Comparison of ENCODE assay signal across 9 cellular contexts in the genomic region with DNA sequence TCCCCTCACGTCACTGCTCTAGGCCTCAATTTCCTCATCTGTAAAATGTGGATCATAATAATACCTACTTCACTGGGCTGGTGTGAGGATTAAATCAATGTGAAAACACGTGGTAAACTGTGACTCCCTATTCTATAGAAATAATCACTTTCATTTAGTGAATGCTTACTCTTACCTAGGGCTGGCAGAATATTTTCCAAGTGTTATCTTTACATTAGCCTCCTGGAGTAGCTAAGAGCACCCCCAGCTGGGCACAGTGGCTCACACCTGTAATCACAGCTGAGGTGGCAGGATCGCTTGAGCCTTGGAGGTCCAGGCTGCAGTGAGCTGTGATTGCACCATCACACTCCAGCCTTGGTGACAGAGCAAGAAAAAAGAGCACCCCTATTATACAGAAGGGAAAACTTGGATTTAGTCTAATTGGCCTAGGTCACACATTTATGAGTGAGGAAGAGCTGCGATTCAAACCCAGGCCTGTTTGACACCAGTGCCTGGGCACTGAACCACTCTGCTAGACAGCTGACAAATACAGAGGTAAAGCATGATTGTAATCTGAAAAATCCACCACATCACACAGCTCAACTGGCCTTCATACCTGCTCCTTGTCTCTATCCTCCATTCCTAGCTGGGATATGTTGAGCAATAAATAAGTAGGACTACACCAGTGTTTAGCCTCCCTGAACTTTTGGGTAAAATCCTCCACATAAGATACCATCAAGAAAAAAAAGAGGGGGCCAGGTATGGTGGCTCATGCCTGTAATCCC. TPM values are rescaled to one million over a fixed set of nuclear protein-coding genes. Genes with fewer than 3 reads are reported as not detected.
A peak's percentile ranks its signal among the peaks of the same experiment; 100 is the strongest.
DNase-seq lines count a peak whose midpoint lies in the region; ATAC-seq, FAIRE-seq and TF ChIP-seq lines count a peak whose summit lies in the region.
"Had no signal": no experiment of that assay in that cellular context is flagged by ENCODE, and none has a peak within 500 bp of the region (broad histone marks: within the 10 kb centered on the region; RNA-seq: fewer than 3 reads in every experiment).

No MANE protein-coding gene starts in this region.

- DNase-seq in A549 (ENCODE audit: low read depth in 1 of 2, low spot score in 1 of 2) (peak in 1 of 2 experiments; percentile 36), HFFc6 (no peak), fibroblast of the aortic adventitia (ENCODE audit: low read depth) (no peak), NCI-H446 treated with DMSO at 0.1 percent for 48 hours (lab: John Stamatoyannopoulos, UW) (no peak)
- DNase-seq in activated CD4-positive, alpha-beta T cell treated with anti-CD3 and anti-CD28 coated beads, Interleukin-2, amount 10 ng/mL, durations not matched to agents 7 days and 5 days, result peak; percentile 41
- DNase-seq in stimulated activated CD4-positive, alpha-beta T cell treated with anti-CD3 and anti-CD28 coated beads, Interleukin-15, amount 100 ng/mL, for 24 hours, result peak; percentile 41

- H3K27ac ChIP-seq in A549, result peak overlapping the region in 1 of 2 experiments; percentile 15; a peak in 1 of 6 replicates

- ATAC-seq in A549 (0 out of 6 replicates have a peak, but pooled peaks of 1 of the 2 experiments have one; percentile 21), HG03469 (IDR thresholded peaks at IDR 0.05; ENCODE audit: unreplicated experiment) (no peak), HG02623 (IDR thresholded peaks at IDR 0.05; ENCODE audit: unreplicated experiment) (no peak)

- FAIRE-seq in A549 (lab: Jason Lieb, UNC), result no peak
- FAIRE-seq: colon had no signal

- TF ChIP-seq EP300 in A549 (IDR thresholded peaks at IDR 0.05), result no peak

- H3K9me3 ChIP-seq in A549, result peaks cover 6% of the 10 kb centered on the region; the same call in 1 of the 3 replicates

- peak overlapping the region; percentile 83 for H3K4me3 ChIP-seq in A549
- H3K4me3 ChIP-seq in fibroblast of the aortic adventitia (ENCODE audit: low read depth, low read length), result no peak overlapping the region

- H3K4me1 ChIP-seq in A549, result peaks cover 5% of the 10 kb centered on the region; the same call in 2 of the 3 replicates

- no peaks in the 10 kb centered on the region for H3K36me3 Mint-ChIP-seq in HFFc6 (ENCODE audit: low read depth)
- no peaks in the 10 kb centered on the region for H3K36me3 Mint-ChIP-seq in activated CD4-positive, alpha-beta T cell treated with anti-CD3 and anti-CD28 coated beads, Interleukin-2, amount 10 ng/mL, durations not matched to agents 7 days and 5 days (ENCODE audit: low read depth)

- WGBS in A549 (ENCODE audit: missing lambda C conversion rate), result 64% methylated on average over 4 of the region's 4 CpGs

- H3K27ac Mint-ChIP-seq in HFFc6, result peak overlapping the region; percentile 17; the same call in 1 of the 2 replicates
- peak overlapping the region; percentile 95 for H3K27ac Mint-ChIP-seq in activated CD4-positive, alpha-beta T cell treated with anti-CD3 and anti-CD28 coated beads, Interleukin-2, amount 10 ng/mL, durations not matched to agents 7 days and 5 days

- peak overlapping the region; percentile 88 for H3K4me3 Mint-ChIP-seq in HFFc6
- peak overlapping the region; percentile 86 for H3K4me3 Mint-ChIP-seq in activated CD4-positive, alpha-beta T cell treated with anti-CD3 and anti-CD28 coated beads, Interleukin-2, amount 10 ng/mL, durations not matched to agents 7 days and 5 days

- CTCF ChIA-PET in A549 (lab: Yijun Ruan, JAX), result interaction anchor here (0.7 to 2.7 kb wide), 9 partner anchors 9 to 685 kb away, joined by 3 to 11 read pairs (median 3); no protein-coding TSS in a partner anchor
- CTCF ChIA-PET in activated CD4-positive, alpha-beta T cell treated with anti-CD3 and anti-CD28 coated beads, Interleukin-2, amount 10 ng/mL, durations not matched to agents 7 days and 5 days (lab: Charles Lee), result interaction anchor here (0.6 to 3.3 kb wide), 5 partner anchors 10 to 223 kb away, joined by 3 to 10 read pairs (median 3); a partner anchor contains a TSS

- H3K27me3 Mint-ChIP-seq in HFFc6 (ENCODE audit: insufficient read depth), result peaks cover 2% of the 10 kb centered on the region; the same call in 1 of the 2 replicates
- H3K27me3 Mint-ChIP-seq in activated CD4-positive, alpha-beta T cell treated with anti-CD3 and anti-CD28 coated beads, Interleukin-2, amount 10 ng/mL, durations not matched to agents 7 days and 5 days, result peaks cover 9% of the 10 kb centered on the region

- H3K4me2 ChIP-seq in A549, result peak overlapping the region; percentile 78

- peaks cover 21% of the 10 kb centered on the region for H3K4me1 Mint-ChIP-seq in HFFc6 (ENCODE audit: low read depth)
- H3K4me1 Mint-ChIP-seq in activated CD4-positive, alpha-beta T cell treated with anti-CD3 and anti-CD28 coated beads, Interleukin-2, amount 10 ng/mL, durations not matched to agents 7 days and 5 days, result peaks cover 29% of the 10 kb centered on the region

- peaks cover 5% of the 10 kb centered on the region; the same call in 1 of the 2 replicates for H3K9me3 Mint-ChIP-seq in HFFc6
- peaks cover 2% of the 10 kb centered on the region for H3K9me3 Mint-ChIP-seq in activated CD4-positive, alpha-beta T cell treated with anti-CD3 and anti-CD28 coated beads, Interleukin-2, amount 10 ng/mL, durations not matched to agents 7 days and 5 days

- peak; percentile 43; the same call in 2 of the 3 replicates for TF ChIP-seq CTCF in A549 (IDR thresholded peaks at IDR 0.05)
- peak; percentile 54 for TF ChIP-seq CTCF in HFFc6 (IDR thresholded peaks at IDR 0.05)
- TF ChIP-seq CTCF in fibroblast of the aortic adventitia (IDR thresholded peaks at IDR 0.05; ENCODE audit: insufficient read depth, low read length), result peak; percentile 24

- peak; percentile 37 to 48; a peak in 3 of 5 replicates for TF ChIP-seq RAD21 in A549 (conservative IDR thresholded peaks at IDR 0.05 in 1 of 2, IDR thresholded peaks at IDR 0.05 in 1 of 2)

- POLR2A ChIA-PET in A549 (lab: Yijun Ruan, JAX), result interaction anchor here (0.7 to 1.9 kb wide), 3 partner anchors 43 to 45 kb away, joined by 4 to 10 read pairs (median 6); a partner anchor contains a TSS
- POLR2A ChIA-PET in activated CD4-positive, alpha-beta T cell treated with anti-CD3 and anti-CD28 coated beads, Interleukin-2, amount 10 ng/mL, durations not matched to agents 7 days and 5 days (lab: Charles Lee), result interaction anchor here (0.6 kb wide), 2 partner anchors 18 to 193 kb away, joined by 3 read pairs; no protein-coding TSS in a partner anchor

- TF ChIP-seq POLR2A in A549 (IDR thresholded peaks at IDR 0.05; ENCODE audit: low read length), result no peak

TF ChIP-seq in A549, 52 proteins besides CTCF, POLR2A, EP300 and RAD21 (continues in another document):
- no peak for TF ChIP-seq KDM1A (IDR thresholded peaks at IDR 0.05; ENCODE audit: low read depth)
- peak; percentile 20; the same call in 1 of the 3 replicates for TF ChIP-seq SMC3 (IDR thresholded peaks at IDR 0.05)
- 0 out of 4 replicates have a peak, but pooled peaks of 1 of the 2 experiments have one; percentile 6 for TF ChIP-seq CEBPB (IDR thresholded peaks at IDR 0.05)
- TF ChIP-seq, protein P1, sequence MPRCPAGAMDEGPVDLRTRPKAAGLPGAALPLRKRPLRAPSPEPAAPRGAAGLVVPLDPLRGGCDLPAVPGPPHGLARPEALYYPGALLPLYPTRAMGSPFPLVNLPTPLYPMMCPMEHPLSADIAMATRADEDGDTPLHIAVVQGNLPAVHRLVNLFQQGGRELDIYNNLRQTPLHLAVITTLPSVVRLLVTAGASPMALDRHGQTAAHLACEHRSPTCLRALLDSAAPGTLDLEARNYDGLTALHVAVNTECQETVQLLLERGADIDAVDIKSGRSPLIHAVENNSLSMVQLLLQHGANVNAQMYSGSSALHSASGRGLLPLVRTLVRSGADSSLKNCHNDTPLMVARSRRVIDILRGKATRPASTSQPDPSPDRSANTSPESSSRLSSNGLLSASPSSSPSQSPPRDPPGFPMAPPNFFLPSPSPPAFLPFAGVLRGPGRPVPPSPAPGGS (IDR thresholded peaks at IDR 0.05), result no peak
- no peak for TF ChIP-seq GATA3 (IDR thresholded peaks at IDR 0.05; ENCODE audit: borderline replicate concordance)

RNA-seq across cellular contexts. Expression of a gene that starts 1.4 kb away (rescaled TPM):
- 5.6 and 6.5 TPM in 2 replicates for polyA plus RNA-seq in A549 (2011; rRNA removed)
- polyA plus RNA-seq in A549 (2012; cell fraction: cytosol; rRNA removed), result 7.5 and 10.5 TPM in 2 replicates
- 6.7 and 7.2 TPM in 2 replicates for polyA plus RNA-seq in A549 (2012; cell fraction: nucleus; rRNA removed)
- 5.5 to 6.6 TPM (median 6.4 TPM) in 3 replicates for polyA plus RNA-seq in A549 (2017; fragmentation: RNase III; extraction: RNeasy Plus Mini Kit Qiagen cat#74134 plus additional on column Dnase treatment)
- 6.0 and 8.3 TPM in 2 replicates for polyA minus RNA-seq in A549 (2011; rRNA and poly(A)+ RNA removed)
- 10 to 100 TPM; 13.9 to 22.2 (median 20.9) TPM for total RNA-seq in HFFc6 (2021; fragmentation: NEBNext Ultra II Directional; extraction: Animal tissue kit (Norgen Biotek cat#: 25700))
- 1 to 10 TPM; 7.8 to 9.5 TPM for total RNA-seq in activated CD4-positive, alpha-beta T cell treated with anti-CD3 and anti-CD28 coated beads, Interleukin-2, amount 10 ng/mL, durations not matched to agents 7 days and 5 days
- 25.7 and 28.6 TPM in 2 replicates for total RNA-seq in fibroblast of the aortic adventitia (ENCODE audit: low replicate concordance)

RNA-seq across cellular contexts. Expression of a gene that starts 43.7 kb away (rescaled TPM):
- 39.7 and 42.5 TPM in 2 replicates for polyA plus RNA-seq in A549 (2011; rRNA removed)
- polyA plus RNA-seq in A549 (2012; cell fraction: cytosol; rRNA removed), result 33.1 and 33.7 TPM in 2 replicates
- polyA plus RNA-seq in A549 (2012; cell fraction: nucleus; rRNA removed), result 42.4 and 59.1 TPM in 2 replicates
- polyA plus RNA-seq in A549 (2017; fragmentation: RNase III; extraction: RNeasy Plus Mini Kit Qiagen cat#74134 plus additional on column Dnase treatment), result 39.6 to 40.4 TPM (median 40.3 TPM) in 3 replicates
- polyA minus RNA-seq in A549 (2011; rRNA and poly(A)+ RNA removed), result 38.7 and 41.2 TPM in 2 replicates
- total RNA-seq in HFFc6 (2021; fragmentation: NEBNext Ultra II Directional; extraction: Animal tissue kit (Norgen Biotek cat#: 25700)), result 10 to 100 TPM; 22.8 to 28.4 (median 25.0) TPM
- 10 to 100 TPM; 27.2 to 33.1 TPM for total RNA-seq in activated CD4-positive, alpha-beta T cell treated with anti-CD3 and anti-CD28 coated beads, Interleukin-2, amount 10 ng/mL, durations not matched to agents 7 days and 5 days
- 14.8 and 17.7 TPM in 2 replicates for total RNA-seq in fibroblast of the aortic adventitia (ENCODE audit: low replicate concordance)

RNA-seq across cellular contexts. Expression of a gene that starts 44.9 kb away (rescaled TPM):
- polyA plus RNA-seq in A549 (2011; rRNA removed) (9.4 and 10.8 TPM in 2 replicates), A549 (2017; fragmentation: RNase III; extraction: RNeasy Plus Mini Kit Qiagen cat#74134 plus additional on column Dnase treatment) (5.2 to 6.8 TPM (median 6.7 TPM) in 3 replicates)
- polyA plus RNA-seq in A549 (2012; cell fraction: cytosol; rRNA removed), result 5.9 and 8.2 TPM in 2 replicates
- 15.5 and 15.6 TPM in 2 replicates for polyA plus RNA-seq in A549 (2012; cell fraction: nucleus; rRNA removed)
- 16.2 and 17.6 TPM in 2 replicates for polyA minus RNA-seq in A549 (2011; rRNA and poly(A)+ RNA removed)
- total RNA-seq in HFFc6 (2021; fragmentation: NEBNext Ultra II Directional; extraction: Animal tissue kit (Norgen Biotek cat#: 25700)), result 1 to 10 TPM; 7.0 to 9.1 (median 8.0) TPM
- 10 to 100 TPM; 17.3 to 21.8 TPM for total RNA-seq in activated CD4-positive, alpha-beta T cell treated with anti-CD3 and anti-CD28 coated beads, Interleukin-2, amount 10 ng/mL, durations not matched to agents 7 days and 5 days
- total RNA-seq in fibroblast of the aortic adventitia (ENCODE audit: low replicate concordance), result 7.6 and 11.7 TPM in 2 replicates

Comparison
In these comparisons a context has a peak if more than half of its experiments do, and no peak if none do; other contexts are left out.
1. DNase-seq: peak in activated CD4-positive, alpha-beta T cell treated with anti-CD3 and anti-CD28 coated beads, Interleukin-2, amount 10 ng/mL, durations not matched to agents 7 days and 5 days (single experiment) and stimulated activated CD4-positive, alpha-beta T cell treated with anti-CD3 and anti-CD28 coated beads, Interleukin-15, amount 100 ng/mL, for 24 hours (single experiment); none in HFFc6 (single experiment), fibroblast of the aortic adventitia (single experiment) and NCI-H446 treated with DMSO at 0.1 percent for 48 hours (single experiment).
2. Peak in every context shown above with its lines, with median percentiles within 50 percentile points of each other: CTCF ChIP-seq.